Comparison of ENCODE assay signal across 19 cellular contexts in genomic region chr3:134214239-134214638, GRCh38. TPM values are rescaled to one million over a fixed set of nuclear protein-coding genes. Genes with fewer than 3 reads are reported as not detected.
DNase-seq lines count a peak whose midpoint lies in the region; ATAC-seq and TF ChIP-seq lines count a peak whose summit lies in the region.
"Had no signal": no experiment of that assay in that cellular context is flagged by ENCODE, and none has a peak within 500 bp of the region (broad histone marks: within the 10 kb centered on the region; RNA-seq: fewer than 3 reads in every experiment).

No MANE protein-coding gene starts in this region.

- no peak overlapping the region for H3K27ac Mint-ChIP-seq in activated T-cell treated with anti-CD3 and anti-CD28 coated beads, Interleukin-2, amount 50 U/mL, for 72 hours
- H3K27ac Mint-ChIP-seq: activated T-helper 2 cell treated with anti-CD3 and anti-CD28 coated beads, Interferon-gamma antibody, Interleukin-2, Interleukin-4, amounts not matched to agents 10 μg/mL and 5 μg/mL and 100 μg/mL, durations not matched to agents 14 hours and 24 hours and 36 hours had no signal

- no peaks in the 10 kb centered on the region for H3K36me3 ChIP-seq in prostate gland

- intact Hi-C loops in prostate gland (cut with DNase I): loop anchor here (5.0 to 10.0 kb wide), 4 partner anchors 163 to 389 kb away; no protein-coding TSS in a partner anchor

- ATAC-seq in activated T-cell treated with anti-CD3 and anti-CD28 coated beads, Interleukin-2, amount 50 U/mL, for 72 hours (replicated peaks in 1 of 2): peak; percentile 31 to 48
- ATAC-seq in GM21825 (IDR thresholded peaks at IDR 0.05; ENCODE audit: unreplicated experiment): peak; percentile 51
- ATAC-seq: right cardiac atrium had no signal

- no peaks in the 10 kb centered on the region for H3K9me3 Mint-ChIP-seq in activated T-cell treated with anti-CD3 and anti-CD28 coated beads, Interleukin-2, amount 50 U/mL, for 72 hours
- H3K9me3 Mint-ChIP-seq: activated T-helper 2 cell treated with anti-CD3 and anti-CD28 coated beads, Interferon-gamma antibody, Interleukin-2, Interleukin-4, amounts not matched to agents 10 μg/mL and 5 μg/mL and 100 μg/mL, durations not matched to agents 14 hours and 24 hours and 36 hours had no signal

- peak overlapping the region; percentile 82 for H3K27ac ChIP-seq in VCaP
- no peak overlapping the region for H3K27ac ChIP-seq in prostate gland
- H3K27ac ChIP-seq: A549, hepatocyte, thoracic aorta had no signal

- TF ChIP-seq POLR2A in prostate gland (IDR thresholded peaks at IDR 0.05): no peak

- no peaks in the 10 kb centered on the region for H3K27me3 Mint-ChIP-seq in activated T-cell treated with anti-CD3 and anti-CD28 coated beads, Interleukin-2, amount 50 U/mL, for 72 hours (ENCODE audit: low read depth)

- peaks cover 0 to 2% of the 10 kb centered on the region in 2 donors for H3K36me3 Mint-ChIP-seq in activated T-cell treated with anti-CD3 and anti-CD28 coated beads, Interleukin-2, amount 50 U/mL, for 72 hours (ENCODE audit: insufficient read depth in 2 of 2)

- H3K4me3 Mint-ChIP-seq in activated T-cell treated with anti-CD3 and anti-CD28 coated beads, Interleukin-2, amount 50 U/mL, for 72 hours: no peak overlapping the region

- H3K4me1 ChIP-seq in prostate gland (replicated peaks): no peaks in the 10 kb centered on the region

- TF ChIP-seq CTCF in VCaP (conservative IDR thresholded peaks at IDR 0.05): no peak
- no peak for TF ChIP-seq CTCF in prostate gland (IDR thresholded peaks at IDR 0.05)

- H3K4me3 ChIP-seq in prostate gland: no peak overlapping the region
- H3K4me3 ChIP-seq: A549, dorsolateral prefrontal cortex, hepatocyte, lung, thoracic aorta had no signal

- WGBS in prostate gland: 39% methylated on average over 2 of the region's 2 CpGs

- no peaks in the 10 kb centered on the region for H3K27me3 ChIP-seq in prostate gland (replicated peaks; ENCODE audit: insufficient read depth)
- H3K27me3 ChIP-seq: dorsolateral prefrontal cortex, hepatocyte had no signal

- H3K4me1 Mint-ChIP-seq in activated T-cell treated with anti-CD3 and anti-CD28 coated beads, Interleukin-2, amount 50 U/mL, for 72 hours (ENCODE audit: low read depth): peaks cover 36% of the 10 kb centered on the region

- DNase-seq in activated T-cell treated with anti-CD3 and anti-CD28 coated beads, Interleukin-2, amount 50 U/mL, for 72 hours: no peak
- DNase-seq in activated T-cell treated with anti-CD3 and anti-CD28 coated beads, Interleukin-2, amount 50 U/mL, for 1 hour: no peak
- DNase-seq in prostate gland (ENCODE audit: low spot score) (peak; percentile 74), NCI-H1092 treated with DMSO at 0.1 percent for 48 hours (lab: John Stamatoyannopoulos, UW) (no peak), kidney tubule cell (ENCODE audit: low spot score) (no peak)
- no peak for DNase-seq in stimulated activated naive CD4-positive, alpha-beta T cell (lab: John Stamatoyannopoulos, UW)
- DNase-seq: caudate nucleus; dorsolateral prefrontal cortex; NCI-H1417; right cardiac atrium; stimulated activated CD8-positive, alpha-beta memory T cell treated with anti-CD3 and anti-CD28 coated beads, Interleukin-4, amount 100 ng/mL, for 48 hours; T-helper 9 cell had no signal

- H3K9me3 ChIP-seq in prostate gland: no peaks in the 10 kb centered on the region
- H3K9me3 ChIP-seq: A549, thoracic aorta had no signal

RNA-seq across cellular contexts. Expression of gene RYK, which starts 36.4 kb away (rescaled TPM):
- total RNA-seq in activated T-cell treated with anti-CD3 and anti-CD28 coated beads, Interleukin-2, amount 50 U/mL, for 72 hours: 10 to 100 TPM; 18.1 to 23.5 TPM
- 10 to 100 TPM; 61.6 to 95.8 TPM for total RNA-seq in prostate gland
